Comparison of ENCODE assay signal across 24 cellular contexts in the genomic region with DNA sequence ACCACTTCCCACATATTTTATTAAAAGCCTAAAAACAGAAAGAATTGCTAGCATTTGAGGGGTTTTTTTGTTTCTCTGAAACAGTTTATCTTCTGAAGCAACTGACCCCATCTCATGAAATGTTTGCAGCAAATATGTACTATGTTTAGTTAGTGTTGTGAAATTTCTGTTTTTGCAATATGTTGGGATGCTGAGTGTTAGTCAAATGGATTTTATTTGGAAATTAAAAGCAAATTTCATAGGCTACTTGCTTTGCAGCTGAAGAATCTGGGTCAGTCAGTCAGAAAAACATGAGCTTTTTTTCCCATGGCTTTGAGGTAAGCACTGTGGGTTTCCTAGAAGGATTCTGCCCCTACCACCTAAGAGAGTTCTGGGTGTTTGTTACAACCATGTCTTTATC.
"Had no signal": no experiment of that assay in that cellular context is flagged by ENCODE, and none has a peak within 500 bp of the region (broad histone marks: within the 10 kb centered on the region; RNA-seq: fewer than 3 reads in every experiment).

No MANE protein-coding gene starts in this region.

- H3K36me3 Mint-ChIP-seq: immature natural killer cell; natural killer cell treated with Interleukin-12 subunit alpha and Interleukin-12 subunit beta and Interleukin-15 and Interleukin-18, amount 100 ng/mL, for 72 hours; neural progenitor cell; stimulated activated naive B cell treated with anti-CD40 and anti-IgM and Interleukin-4, amounts not matched to agents 10 μg/mL and 1 μg/mL and 100 μg/mL, for 72 hours had no signal

- H3K27me3 Mint-ChIP-seq: central memory CD8-positive, alpha-beta T cell; dendritic cell treated with granulocyte-macrophage colony-stimulating factor and Interleukin-4, amounts not matched to agents 40 ng/mL and 50 ng/mL, for 4 days; effector memory CD8-positive, alpha-beta T cell; natural killer cell treated with Interleukin-12 subunit alpha and Interleukin-12 subunit beta and Interleukin-15 and Interleukin-18, amount 100 ng/mL, for 72 hours; stimulated activated naive B cell treated with anti-CD40 and anti-IgM and Interleukin-4, amounts not matched to agents 10 μg/mL and 1 μg/mL and 100 μg/mL, for 72 hours; stimulated activated naive CD8-positive, alpha-beta T cell treated with anti-CD3 and anti-CD28 coated beads, Interleukin-15, amount 100 ng/mL, for 72 hours had no signal

- H3K4me1 ChIP-seq: gastrocnemius medialis, neural progenitor cell, testis, tibial nerve, upper lobe of right lung, vagina had no signal

- H2AFZ ChIP-seq: neural progenitor cell had no signal

- H3K4me3 ChIP-seq: gastrocnemius medialis, lung, neural progenitor cell, ovary, testis, tibial nerve, upper lobe of right lung, vagina had no signal

- DNase-seq: effector memory CD8-positive, alpha-beta T cell; gastrocnemius medialis; immature natural killer cell; kidney; left colon; left ventricle myocardium superior; mesenchymal stem cell; midbrain; nucleus accumbens; ovary; right cardiac atrium; stimulated activated CD4-positive, alpha-beta T cell treated with anti-CD3 and anti-CD28 coated beads, Interleukin-4, amount 100 ng/mL, for 4 hours; stimulated activated naive B cell treated with anti-CD40 and anti-IgM and Interleukin-4, amounts not matched to agents 10 μg/mL and 1 μg/mL and 100 μg/mL, for 72 hours; stimulated activated naive CD8-positive, alpha-beta T cell treated with anti-CD3 and anti-CD28 coated beads, Interleukin-15, amount 100 ng/mL, for 72 hours; testis; upper lobe of right lung had no signal

- ATAC-seq: effector memory CD8-positive, alpha-beta T cell; gastrocnemius medialis; left colon; left ventricle myocardium superior; natural killer cell treated with Interleukin-12 subunit alpha and Interleukin-12 subunit beta and Interleukin-15 and Interleukin-18, amount 100 ng/mL, for 72 hours; right cardiac atrium; stimulated activated naive B cell treated with anti-CD40 and anti-IgM and Interleukin-4, amounts not matched to agents 10 μg/mL and 1 μg/mL and 100 μg/mL, for 72 hours; stimulated activated naive CD8-positive, alpha-beta T cell treated with anti-CD3 and anti-CD28 coated beads, Interleukin-15, amount 100 ng/mL, for 72 hours; upper lobe of right lung had no signal

- H3K9ac ChIP-seq: neural progenitor cell had no signal

- H3K4me1 Mint-ChIP-seq: central memory CD8-positive, alpha-beta T cell; immature natural killer cell; neural progenitor cell; stimulated activated naive B cell treated with anti-CD40 and anti-IgM and Interleukin-4, amounts not matched to agents 10 μg/mL and 1 μg/mL and 100 μg/mL, for 72 hours; stimulated activated naive CD8-positive, alpha-beta T cell treated with anti-CD3 and anti-CD28 coated beads, Interleukin-15, amount 100 ng/mL, for 72 hours had no signal

- H3K4me3 Mint-ChIP-seq: central memory CD8-positive, alpha-beta T cell; dendritic cell treated with granulocyte-macrophage colony-stimulating factor and Interleukin-4, amounts not matched to agents 40 ng/mL and 50 ng/mL, for 4 days; effector memory CD8-positive, alpha-beta T cell; immature natural killer cell; natural killer cell treated with Interleukin-12 subunit alpha and Interleukin-12 subunit beta and Interleukin-15 and Interleukin-18, amount 100 ng/mL, for 72 hours; neural progenitor cell; stimulated activated naive B cell treated with anti-CD40 and anti-IgM and Interleukin-4, amounts not matched to agents 10 μg/mL and 1 μg/mL and 100 μg/mL, for 72 hours; stimulated activated naive CD8-positive, alpha-beta T cell treated with anti-CD3 and anti-CD28 coated beads, Interleukin-15, amount 100 ng/mL, for 72 hours had no signal

- H3K27ac Mint-ChIP-seq: dendritic cell treated with granulocyte-macrophage colony-stimulating factor and Interleukin-4, amounts not matched to agents 40 ng/mL and 50 ng/mL, for 4 days; effector memory CD8-positive, alpha-beta T cell; immature natural killer cell; natural killer cell treated with Interleukin-12 subunit alpha and Interleukin-12 subunit beta and Interleukin-15 and Interleukin-18, amount 100 ng/mL, for 72 hours; neural progenitor cell; progenitor cell of endocrine pancreas; stimulated activated naive B cell treated with anti-CD40 and anti-IgM and Interleukin-4, amounts not matched to agents 10 μg/mL and 1 μg/mL and 100 μg/mL, for 72 hours; stimulated activated naive CD8-positive, alpha-beta T cell treated with anti-CD3 and anti-CD28 coated beads, Interleukin-15, amount 100 ng/mL, for 72 hours had no signal

- H3K27ac ChIP-seq: gastrocnemius medialis, neural progenitor cell, ovary, testis, tibial nerve, upper lobe of right lung, vagina had no signal

- H3K9me3 ChIP-seq: gastrocnemius medialis, ovary, testis, tibial nerve, upper lobe of right lung, vagina had no signal

- H3K36me3 ChIP-seq: gastrocnemius medialis, neural progenitor cell, ovary, tibial nerve, upper lobe of right lung, vagina had no signal

- H3K4me2 ChIP-seq: neural progenitor cell had no signal

- H3K9me3 Mint-ChIP-seq: dendritic cell treated with granulocyte-macrophage colony-stimulating factor and Interleukin-4, amounts not matched to agents 40 ng/mL and 50 ng/mL, for 4 days; effector memory CD8-positive, alpha-beta T cell; natural killer cell treated with Interleukin-12 subunit alpha and Interleukin-12 subunit beta and Interleukin-15 and Interleukin-18, amount 100 ng/mL, for 72 hours; neural progenitor cell; stimulated activated naive B cell treated with anti-CD40 and anti-IgM and Interleukin-4, amounts not matched to agents 10 μg/mL and 1 μg/mL and 100 μg/mL, for 72 hours; stimulated activated naive CD8-positive, alpha-beta T cell treated with anti-CD3 and anti-CD28 coated beads, Interleukin-15, amount 100 ng/mL, for 72 hours had no signal

- H3K27me3 ChIP-seq: gastrocnemius medialis, neural progenitor cell, ovary, testis, tibial nerve, upper lobe of right lung, vagina had no signal
